Comparison of ENCODE assay signal across 1 cellular context in genomic region chr22:30327864-30328345, GRCh38.
TF ChIP-seq lines count a peak whose summit lies in the region.

No MANE protein-coding gene starts in this region.

TF ChIP-seq in Ishikawa, 13 proteins besides CTCF, POLR2A, EP300 and RAD21 (continued from another document):
- TF ChIP-seq REST (IDR thresholded peaks at IDR 0.05; ENCODE audit: low read depth): no peak
